1 cellular context compared by ENCODE assay signal in the genomic region with DNA sequence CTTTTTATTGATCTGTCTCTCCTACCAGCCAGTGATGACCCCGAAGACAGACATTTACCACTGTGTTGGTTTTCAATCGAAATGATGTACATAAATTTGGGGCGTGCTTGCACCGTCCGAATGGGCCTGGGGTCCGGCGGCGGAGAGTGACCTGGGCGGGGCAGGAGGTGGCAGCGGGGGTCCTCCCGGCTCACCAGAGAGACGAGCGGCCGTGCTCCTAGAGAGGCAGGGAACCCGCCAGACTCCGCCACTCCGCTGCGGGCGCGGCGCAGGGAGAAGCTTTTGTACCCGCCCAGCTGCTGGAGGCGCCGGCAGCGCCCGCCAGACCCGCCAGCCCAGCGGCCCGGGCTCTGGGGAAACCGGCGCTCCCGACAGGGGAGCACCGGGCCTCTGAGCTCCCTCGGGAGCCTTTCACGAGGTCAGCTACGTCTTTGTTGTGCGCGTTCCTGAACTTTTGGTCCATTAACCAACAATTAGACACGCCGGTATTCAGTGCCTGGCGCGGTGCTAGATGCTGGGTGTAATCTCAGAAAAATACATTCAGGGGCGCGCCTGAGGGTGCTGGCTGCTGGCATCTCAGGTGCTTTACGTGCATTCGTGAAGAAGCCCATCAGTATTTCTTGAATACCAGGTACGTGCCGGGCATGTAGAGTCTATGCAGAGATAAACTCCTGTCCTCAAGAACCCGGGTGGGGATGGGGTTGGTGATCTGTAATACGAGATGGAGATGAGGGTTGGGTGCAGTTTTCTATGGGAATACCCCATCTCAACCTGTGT.
A peak's percentile ranks its signal among the peaks of the same experiment; 100 is the strongest.
TF ChIP-seq lines count a peak whose summit lies in the region.

A gene with protein sequence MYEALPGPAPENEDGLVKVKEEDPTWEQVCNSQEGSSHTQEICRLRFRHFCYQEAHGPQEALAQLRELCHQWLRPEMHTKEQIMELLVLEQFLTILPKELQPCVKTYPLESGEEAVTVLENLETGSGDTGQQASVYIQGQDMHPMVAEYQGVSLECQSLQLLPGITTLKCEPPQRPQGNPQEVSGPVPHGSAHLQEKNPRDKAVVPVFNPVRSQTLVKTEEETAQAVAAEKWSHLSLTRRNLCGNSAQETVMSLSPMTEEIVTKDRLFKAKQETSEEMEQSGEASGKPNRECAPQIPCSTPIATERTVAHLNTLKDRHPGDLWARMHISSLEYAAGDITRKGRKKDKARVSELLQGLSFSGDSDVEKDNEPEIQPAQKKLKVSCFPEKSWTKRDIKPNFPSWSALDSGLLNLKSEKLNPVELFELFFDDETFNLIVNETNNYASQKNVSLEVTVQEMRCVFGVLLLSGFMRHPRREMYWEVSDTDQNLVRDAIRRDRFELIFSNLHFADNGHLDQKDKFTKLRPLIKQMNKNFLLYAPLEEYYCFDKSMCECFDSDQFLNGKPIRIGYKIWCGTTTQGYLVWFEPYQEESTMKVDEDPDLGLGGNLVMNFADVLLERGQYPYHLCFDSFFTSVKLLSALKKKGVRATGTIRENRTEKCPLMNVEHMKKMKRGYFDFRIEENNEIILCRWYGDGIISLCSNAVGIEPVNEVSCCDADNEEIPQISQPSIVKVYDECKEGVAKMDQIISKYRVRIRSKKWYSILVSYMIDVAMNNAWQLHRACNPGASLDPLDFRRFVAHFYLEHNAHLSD (plus strand): TSS at position 285 of the 777 bp plus-strand sequence. CDS start 2,242 bp downstream, outside the sequence.

TF ChIP-seq in HEK293, 187 proteins besides CTCF, POLR2A, EP300 and RAD21 (continued from another document and continues in another):
- TF ChIP-seq, protein P1, sequence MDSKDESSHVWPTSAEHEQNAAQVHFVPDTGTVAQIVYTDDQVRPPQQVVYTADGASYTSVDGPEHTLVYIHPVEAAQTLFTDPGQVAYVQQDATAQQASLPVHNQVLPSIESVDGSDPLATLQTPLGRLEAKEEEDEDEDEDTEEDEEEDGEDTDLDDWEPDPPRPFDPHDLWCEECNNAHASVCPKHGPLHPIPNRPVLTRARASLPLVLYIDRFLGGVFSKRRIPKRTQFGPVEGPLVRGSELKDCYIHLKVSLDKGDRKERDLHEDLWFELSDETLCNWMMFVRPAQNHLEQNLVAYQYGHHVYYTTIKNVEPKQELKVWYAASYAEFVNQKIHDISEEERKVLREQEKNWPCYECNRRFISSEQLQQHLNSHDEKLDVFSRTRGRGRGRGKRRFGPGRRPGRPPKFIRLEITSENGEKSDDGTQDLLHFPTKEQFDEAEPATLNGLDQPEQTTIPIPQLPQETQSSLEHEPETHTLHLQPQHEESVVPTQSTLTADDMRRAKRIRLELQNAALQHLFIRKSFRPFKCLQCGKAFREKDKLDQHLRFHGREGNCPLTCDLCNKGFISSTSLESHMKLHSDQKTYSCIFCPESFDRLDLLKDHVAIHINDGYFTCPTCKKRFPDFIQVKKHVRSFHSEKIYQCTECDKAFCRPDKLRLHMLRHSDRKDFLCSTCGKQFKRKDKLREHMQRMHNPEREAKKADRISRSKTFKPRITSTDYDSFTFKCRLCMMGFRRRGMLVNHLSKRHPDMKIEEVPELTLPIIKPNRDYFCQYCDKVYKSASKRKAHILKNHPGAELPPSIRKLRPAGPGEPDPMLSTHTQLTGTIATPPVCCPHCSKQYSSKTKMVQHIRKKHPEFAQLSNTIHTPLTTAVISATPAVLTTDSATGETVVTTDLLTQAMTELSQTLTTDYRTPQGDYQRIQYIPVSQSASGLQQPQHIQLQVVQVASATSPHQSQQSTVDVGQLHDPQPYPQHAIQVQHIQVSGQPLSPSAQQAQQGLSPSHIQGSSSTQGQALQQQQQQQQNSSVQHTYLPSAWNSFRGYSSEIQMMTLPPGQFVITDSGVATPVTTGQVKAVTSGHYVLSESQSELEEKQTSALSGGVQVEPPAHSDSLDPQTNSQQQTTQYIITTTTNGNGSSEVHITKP (tag by site-specific recombination; IDR thresholded peaks at IDR 0.05): peak; percentile 52
- TF ChIP-seq ZNF138 (tag by site-specific recombination; IDR thresholded peaks at IDR 0.05; ENCODE audit: borderline replicate concordance): no peak
- TF ChIP-seq KLF9 (tag by site-specific recombination; IDR thresholded peaks at IDR 0.05; ENCODE audit: low read depth): peak; percentile 62; the same call in 1 of the 2 replicates
- TF ChIP-seq SP2 (tag by site-specific recombination; IDR thresholded peaks at IDR 0.05): peak; percentile 55
- peak; percentile 48; the same call in 1 of the 2 replicates for TF ChIP-seq SP7 (tag by site-specific recombination; IDR thresholded peaks at IDR 0.05)
- no peak for TF ChIP-seq ZNF280D (tag by site-specific recombination; IDR thresholded peaks at IDR 0.05)
- peak; percentile 26; the same call in 1 of the 2 replicates for TF ChIP-seq OVOL3 (tag by site-specific recombination; IDR thresholded peaks at IDR 0.05)
- TF ChIP-seq ZNF302 (tag by site-specific recombination; IDR thresholded peaks at IDR 0.05; ENCODE audit: low read depth): no peak
- TF ChIP-seq SCRT1 (tag by site-specific recombination; IDR thresholded peaks at IDR 0.05; ENCODE audit: borderline replicate concordance): no peak
- TF ChIP-seq ZBTB20 (tag by site-specific recombination; IDR thresholded peaks at IDR 0.05): peak; percentile 71
- no peak for TF ChIP-seq ZNF2 (tag by site-specific recombination; IDR thresholded peaks at IDR 0.05)
- peak; percentile 82 for TF ChIP-seq ZNF335 (tag by site-specific recombination; conservative IDR thresholded peaks at IDR 0.05)
- peak; percentile 35; the same call in 1 of the 2 replicates for TF ChIP-seq INSM2 (tag by site-specific recombination; IDR thresholded peaks at IDR 0.05)
- no peak for TF ChIP-seq KLF16 (tag by site-specific recombination; IDR thresholded peaks at IDR 0.05)
- TF ChIP-seq ZIC2 (tag by site-specific recombination; IDR thresholded peaks at IDR 0.05): peak; percentile 62
- no peak for TF ChIP-seq ZNF155 (tag by site-specific recombination; IDR thresholded peaks at IDR 0.05)
- no peak for TF ChIP-seq TRIM28 (IDR thresholded peaks at IDR 0.05; ENCODE audit: borderline replicate concordance, low read length)
- TF ChIP-seq ZFP3 (tag by site-specific recombination; IDR thresholded peaks at IDR 0.05; ENCODE audit: low read depth): no peak
- TF ChIP-seq ZNF169 (tag by site-specific recombination; IDR thresholded peaks at IDR 0.05): no peak
- TF ChIP-seq, protein P2, sequence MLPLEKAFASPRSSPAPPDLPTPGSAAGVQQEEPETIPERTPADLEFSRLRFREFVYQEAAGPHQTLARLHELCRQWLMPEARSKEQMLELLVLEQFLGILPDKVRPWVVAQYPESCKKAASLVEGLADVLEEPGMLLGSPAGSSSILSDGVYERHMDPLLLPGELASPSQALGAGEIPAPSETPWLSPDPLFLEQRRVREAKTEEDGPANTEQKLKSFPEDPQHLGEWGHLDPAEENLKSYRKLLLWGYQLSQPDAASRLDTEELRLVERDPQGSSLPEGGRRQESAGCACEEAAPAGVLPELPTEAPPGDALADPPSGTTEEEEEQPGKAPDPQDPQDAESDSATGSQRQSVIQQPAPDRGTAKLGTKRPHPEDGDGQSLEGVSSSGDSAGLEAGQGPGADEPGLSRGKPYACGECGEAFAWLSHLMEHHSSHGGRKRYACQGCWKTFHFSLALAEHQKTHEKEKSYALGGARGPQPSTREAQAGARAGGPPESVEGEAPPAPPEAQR (tag by site-specific recombination; IDR thresholded peaks at IDR 0.05): no peak
- no peak for TF ChIP-seq ZNF473 (tag by site-specific recombination; IDR thresholded peaks at IDR 0.05)
- no peak for TF ChIP-seq REST (tag by site-specific recombination; IDR thresholded peaks at IDR 0.05)
- TF ChIP-seq MEIS1 (CRISPR knock-in tag; IDR thresholded peaks at IDR 0.05; ENCODE audit: borderline replicate concordance): no peak
- TF ChIP-seq ZNF692 (tag by site-specific recombination; IDR thresholded peaks at IDR 0.05): no peak
- TF ChIP-seq ZNF324 (tag by site-specific recombination; IDR thresholded peaks at IDR 0.05): peak; percentile 53; the same call in 1 of the 2 replicates
